9 cellular contexts compared by ENCODE assay signal in genomic region chr3:107525954-107526305, GRCh38. TPM values are rescaled to one million over a fixed set of nuclear protein-coding genes. Genes with fewer than 3 reads are reported as not detected.
DNase-seq lines count a peak whose midpoint lies in the region; ATAC-seq and TF ChIP-seq lines count a peak whose summit lies in the region.
"Had no signal": no experiment of that assay in that cellular context is flagged by ENCODE, and none has a peak within 500 bp of the region (broad histone marks: within the 10 kb centered on the region; RNA-seq: fewer than 3 reads in every experiment).

No MANE protein-coding gene starts in this region.

- TF ChIP-seq EP300 in SK-N-SH (IDR thresholded peaks at IDR 0.05; ENCODE audit: borderline replicate concordance in 1 of 2, low read depth in 1 of 2, low read length in 1 of 2) (no peak), suprapubic skin (IDR thresholded peaks at IDR 0.05) (no peak)

- no peaks in the 10 kb centered on the region for H4K20me1 ChIP-seq in SK-N-SH (ENCODE audit: insufficient read depth)

- H3K27ac Mint-ChIP-seq in activated naive CD8-positive, alpha-beta T cell treated with anti-CD3 and anti-CD28 coated beads for 36 hours, result peak overlapping the region; percentile 89

- H3K27me3 Mint-ChIP-seq in activated naive CD8-positive, alpha-beta T cell treated with anti-CD3 and anti-CD28 coated beads for 36 hours, result no peaks in the 10 kb centered on the region

- DNase-seq in SK-N-SH (peak; percentile 2), kidney epithelial cell (ENCODE audit: low read depth) (no peak), suprapubic skin (ENCODE audit: low spot score in 2 of 2) (no peak), epidermal melanocyte (ENCODE audit: insufficient read length, low spot score) (no peak)
- no peak for DNase-seq in activated naive CD8-positive, alpha-beta T cell treated with anti-CD3 and anti-CD28 coated beads for 36 hours
- DNase-seq: NCI-H1930 had no signal

- H3K4me3 Mint-ChIP-seq in activated naive CD8-positive, alpha-beta T cell treated with anti-CD3 and anti-CD28 coated beads for 36 hours, result peak overlapping the region; percentile 96

- H3K4me1 ChIP-seq in SK-N-SH (ENCODE audit: control insufficient read depth in 1 of 2, insufficient read depth in 2 of 2, low read depth in 1 of 2, low read length in 1 of 2) (peaks cover 6 to 9% of the 10 kb centered on the region in 2 experiments; a peak in 3 of 4 replicates), suprapubic skin (peaks cover 14% of the 10 kb centered on the region)

- WGBS in SK-N-SH (ENCODE audit: low lambda C conversion rate), result 41% methylated on average over 8 of the region's 8 CpGs
- 6% methylated on average over 8 of the region's 8 CpGs for WGBS in suprapubic skin

- peaks cover 17% of the 10 kb centered on the region for H3K36me3 Mint-ChIP-seq in activated naive CD8-positive, alpha-beta T cell treated with anti-CD3 and anti-CD28 coated beads for 36 hours

- H3K4me2 ChIP-seq in SK-N-SH, result peak overlapping the region; percentile 97

- peak overlapping the region in 1 of 2 experiments; percentile 86; a peak in 1 of 4 replicates for H3K27ac ChIP-seq in SK-N-SH (ENCODE audit: low read depth in 2 of 2, low read length in 1 of 2)
- no peak overlapping the region for H3K27ac ChIP-seq in suprapubic skin

- peak overlapping the region; percentile 95 for H2AFZ ChIP-seq in SK-N-SH (ENCODE audit: low read depth)

- H3K9me2 ChIP-seq in SK-N-SH, result no peaks in the 10 kb centered on the region

- H3K36me3 ChIP-seq in SK-N-SH (replicated peaks in 1 of 2; ENCODE audit: control insufficient read depth in 1 of 2, insufficient read depth in 2 of 2, low read length in 1 of 2) (peaks cover 18 to 24% of the 10 kb centered on the region in 2 experiments), kidney epithelial cell (ENCODE audit: control insufficient read depth, insufficient read depth, low read length) (no peaks in the 10 kb centered on the region), suprapubic skin (no peaks in the 10 kb centered on the region)

- no peaks in the 10 kb centered on the region for H3K9me3 ChIP-seq in SK-N-SH
- no peaks in the 10 kb centered on the region for H3K9me3 ChIP-seq in suprapubic skin

- no peak for TF ChIP-seq CTCF in SK-N-SH (IDR thresholded peaks at IDR 0.05)
- no peak for TF ChIP-seq CTCF in kidney epithelial cell (IDR thresholded peaks at IDR 0.05; ENCODE audit: insufficient read depth, low read length, poor library complexity, severe bottlenecking)
- TF ChIP-seq CTCF in suprapubic skin (IDR thresholded peaks at IDR 0.05), result no peak

- no peak for TF ChIP-seq RAD21 in SK-N-SH (IDR thresholded peaks at IDR 0.05; ENCODE audit: low read length)

- POLR2A ChIA-PET in SK-N-SH (lab: Yijun Ruan, JAX), result interaction anchor here (2.1 kb wide), 1 partner anchor 95 kb away, joined by 18 read pairs; no protein-coding TSS in a partner anchor

- ATAC-seq in SK-N-SH treated with all-trans-retinoic acid at 6 μM for 48 hours (no peak), GM18907 (IDR thresholded peaks at IDR 0.05; ENCODE audit: unreplicated experiment) (no peak), HG03432 (IDR thresholded peaks at IDR 0.05; ENCODE audit: unreplicated experiment) (no peak)

- CTCF ChIA-PET in SK-N-SH (lab: Yijun Ruan, JAX), result interaction anchor here (1.0 to 1.5 kb wide), 3 partner anchors 105 to 290 kb away, joined by 3 to 5 read pairs (median 5); no protein-coding TSS in a partner anchor

- peaks cover 9% of the 10 kb centered on the region for H3F3A ChIP-seq in SK-N-SH (replicated peaks; ENCODE audit: insufficient read depth)

- peak overlapping the region; percentile 85 for H3K9ac ChIP-seq in SK-N-SH

- H3K4me3 ChIP-seq in SK-N-SH (ENCODE audit: low read depth in 2 of 2, low read length in 1 of 2) (peak overlapping the region; percentile 78 to 89), kidney epithelial cell (ENCODE audit: low read depth, low read length) (peak overlapping the region; percentile 74), suprapubic skin (peak overlapping the region; percentile 93)

- H3K27me3 ChIP-seq in SK-N-SH (ENCODE audit: insufficient read depth) (no peaks in the 10 kb centered on the region), kidney epithelial cell (ENCODE audit: control insufficient read depth, insufficient read depth, low read length) (no peaks in the 10 kb centered on the region), suprapubic skin (no peaks in the 10 kb centered on the region)

- H3K4me1 Mint-ChIP-seq in activated naive CD8-positive, alpha-beta T cell treated with anti-CD3 and anti-CD28 coated beads for 36 hours, result peaks cover 30% of the 10 kb centered on the region

- TF ChIP-seq POLR2A in suprapubic skin (IDR thresholded peaks at IDR 0.05), result no peak

- H3K79me2 ChIP-seq in SK-N-SH (ENCODE audit: insufficient read depth), result peaks cover 39% of the 10 kb centered on the region

- H3K9me3 Mint-ChIP-seq in activated naive CD8-positive, alpha-beta T cell treated with anti-CD3 and anti-CD28 coated beads for 36 hours, result no peaks in the 10 kb centered on the region

TF ChIP-seq in SK-N-SH, 30 proteins besides CTCF, POLR2A, EP300 and RAD21:
- TF ChIP-seq TAF1 (IDR thresholded peaks at IDR 0.05; ENCODE audit: borderline replicate concordance, low read depth, low read length) (no peak), FOXJ3 (CRISPR knock-in tag; IDR thresholded peaks at IDR 0.05) (no peak), TCF12 (IDR thresholded peaks at IDR 0.05) (no peak), IRF3 (IDR thresholded peaks at IDR 0.05; ENCODE audit: low read depth, low read length) (no peak), EZH2phosphoT487 (IDR thresholded peaks at IDR 0.05; ENCODE audit: borderline replicate concordance, low read depth) (no peak), PBX3 (IDR thresholded peaks at IDR 0.05) (no peak), SIN3A (IDR thresholded peaks at IDR 0.05; ENCODE audit: borderline replicate concordance, low read depth, low read length) (no peak), SMC3 (IDR thresholded peaks at IDR 0.05; ENCODE audit: low read depth, low read length) (no peak), RXRA (IDR thresholded peaks at IDR 0.05; ENCODE audit: borderline replicate concordance, low read depth) (no peak), GATA2 (CRISPR knock-in tag; IDR thresholded peaks at IDR 0.05) (no peak)

TF ChIP-seq in SK-N-SH treated with all-trans-retinoic acid at 6 μM for 48 hours, 23 proteins besides CTCF, POLR2A, EP300 and RAD21:
- TF ChIP-seq CSDC2 (CRISPR knock-in tag; IDR thresholded peaks at IDR 0.05), result no peak
- TF ChIP-seq ZFP30 (CRISPR knock-in tag; IDR thresholded peaks at IDR 0.05), result no peak
- no peak for TF ChIP-seq OSR1 (CRISPR knock-in tag; IDR thresholded peaks at IDR 0.05)
- TF ChIP-seq GLIS3 (CRISPR knock-in tag; IDR thresholded peaks at IDR 0.05), result no peak
- TF ChIP-seq ESRRG (CRISPR knock-in tag; IDR thresholded peaks at IDR 0.05), result no peak
- TF ChIP-seq BACH2 (CRISPR knock-in tag; IDR thresholded peaks at IDR 0.05; ENCODE audit: borderline replicate concordance), result no peak
- TF ChIP-seq ZC3H10 (CRISPR knock-in tag; IDR thresholded peaks at IDR 0.05), result no peak
- TF ChIP-seq ZNF565 (CRISPR knock-in tag; conservative IDR thresholded peaks at IDR 0.05; ENCODE audit: low read depth), result no peak
- TF ChIP-seq CSRNP3 (CRISPR knock-in tag; IDR thresholded peaks at IDR 0.05), result no peak
- TF ChIP-seq, protein P1, sequence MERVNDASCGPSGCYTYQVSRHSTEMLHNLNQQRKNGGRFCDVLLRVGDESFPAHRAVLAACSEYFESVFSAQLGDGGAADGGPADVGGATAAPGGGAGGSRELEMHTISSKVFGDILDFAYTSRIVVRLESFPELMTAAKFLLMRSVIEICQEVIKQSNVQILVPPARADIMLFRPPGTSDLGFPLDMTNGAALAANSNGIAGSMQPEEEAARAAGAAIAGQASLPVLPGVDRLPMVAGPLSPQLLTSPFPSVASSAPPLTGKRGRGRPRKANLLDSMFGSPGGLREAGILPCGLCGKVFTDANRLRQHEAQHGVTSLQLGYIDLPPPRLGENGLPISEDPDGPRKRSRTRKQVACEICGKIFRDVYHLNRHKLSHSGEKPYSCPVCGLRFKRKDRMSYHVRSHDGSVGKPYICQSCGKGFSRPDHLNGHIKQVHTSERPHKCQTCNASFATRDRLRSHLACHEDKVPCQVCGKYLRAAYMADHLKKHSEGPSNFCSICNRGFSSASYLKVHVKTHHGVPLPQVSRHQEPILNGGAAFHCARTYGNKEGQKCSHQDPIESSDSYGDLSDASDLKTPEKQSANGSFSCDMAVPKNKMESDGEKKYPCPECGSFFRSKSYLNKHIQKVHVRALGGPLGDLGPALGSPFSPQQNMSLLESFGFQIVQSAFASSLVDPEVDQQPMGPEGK (CRISPR knock-in tag; IDR thresholded peaks at IDR 0.05; ENCODE audit: borderline replicate concordance), result no peak
- TF ChIP-seq ZNF8 (CRISPR knock-in tag; IDR thresholded peaks at IDR 0.05), result no peak
- no peak for TF ChIP-seq ZFP3 (CRISPR knock-in tag; IDR thresholded peaks at IDR 0.05)
- TF ChIP-seq ZNF70 (CRISPR knock-in tag; IDR thresholded peaks at IDR 0.05), result no peak

RNA-seq across cellular contexts. Expression of gene BBX, which starts 3.2 kb away (rescaled TPM):
- polyA plus RNA-seq in SK-N-SH (2012; rRNA removed), result 13.7 and 14.2 TPM in 2 replicates
- 18.4 and 18.8 TPM in 2 replicates for polyA plus RNA-seq in SK-N-SH (2012; cell fraction: cytosol; rRNA removed)
- 11.8 and 21.9 TPM in 2 replicates for polyA plus RNA-seq in SK-N-SH (2012; cell fraction: nucleus; rRNA removed)
- total RNA-seq in activated naive CD8-positive, alpha-beta T cell treated with anti-CD3 and anti-CD28 coated beads for 36 hours, result 10 to 100 TPM; 41.8 to 42.4 TPM
- total RNA-seq in kidney epithelial cell, result 50.7 and 62.2 TPM in 2 replicates
- 10 to 100 TPM; 24.2 to 68.7 (median 38.0) TPM for total RNA-seq in suprapubic skin
